10 cellular contexts compared by ENCODE assay signal in genomic region chr4:147786031-147786430, GRCh38. TPM values are rescaled to one million over a fixed set of nuclear protein-coding genes. Genes with fewer than 3 reads are reported as not detected.
DNase-seq lines count a peak whose midpoint lies in the region; ATAC-seq, FAIRE-seq and TF ChIP-seq lines count a peak whose summit lies in the region.
"Had no signal": no experiment of that assay in that cellular context is flagged by ENCODE, and none has a peak within 500 bp of the region (broad histone marks: within the 10 kb centered on the region; RNA-seq: fewer than 3 reads in every experiment).

No MANE protein-coding gene starts in this region.

- H3K27me3 Mint-ChIP-seq in T-helper 17 cell: no peaks in the 10 kb centered on the region
- no peaks in the 10 kb centered on the region for H3K27me3 Mint-ChIP-seq in T-helper 2 cell treated with Interferon-gamma antibody and Interleukin-4, amounts not matched to agents 5 μg/mL and 100 μg/mL, for 36 hours (ENCODE audit: low read depth)
- H3K27me3 Mint-ChIP-seq: activated B cell treated with CpG ODN at 0.5 μM for 24 hours had no signal

- H3K4me3 Mint-ChIP-seq in T-helper 17 cell: no peak overlapping the region
- H3K4me3 Mint-ChIP-seq in T-helper 2 cell treated with Interferon-gamma antibody and Interleukin-4, amounts not matched to agents 5 μg/mL and 100 μg/mL, for 36 hours: no peak overlapping the region
- H3K4me3 Mint-ChIP-seq: activated B cell treated with CpG ODN at 0.5 μM for 24 hours had no signal

- H3K4me1 ChIP-seq in BE2C: peaks cover 46% of the 10 kb centered on the region

- peak; percentile 66 for FAIRE-seq in D721Med (lab: Jason Lieb, UNC)

- peaks cover 30% of the 10 kb centered on the region for H3K4me1 Mint-ChIP-seq in T-helper 17 cell
- H3K4me1 Mint-ChIP-seq in T-helper 2 cell treated with Interferon-gamma antibody and Interleukin-4, amounts not matched to agents 5 μg/mL and 100 μg/mL, for 36 hours (ENCODE audit: low read depth): peaks cover 33% of the 10 kb centered on the region
- H3K4me1 Mint-ChIP-seq: activated B cell treated with CpG ODN at 0.5 μM for 24 hours had no signal

- no peaks in the 10 kb centered on the region for H3K27me3 ChIP-seq in BE2C

- TF ChIP-seq CTCF in D721Med (IDR thresholded peaks at IDR 0.05; ENCODE audit: insufficient read depth, missing control alignments): no peak
- no peak for TF ChIP-seq CTCF in BE2C (IDR thresholded peaks at IDR 0.05; ENCODE audit: low read depth, low read length)

- H3K9me3 Mint-ChIP-seq in T-helper 2 cell treated with Interferon-gamma antibody and Interleukin-4, amounts not matched to agents 5 μg/mL and 100 μg/mL, for 36 hours: no peaks in the 10 kb centered on the region
- H3K9me3 Mint-ChIP-seq: activated B cell treated with CpG ODN at 0.5 μM for 24 hours had no signal

- peak; percentile 74 for ATAC-seq in GM19397 (IDR thresholded peaks at IDR 0.05; ENCODE audit: unreplicated experiment)
- peak; percentile 79 for ATAC-seq in HG03097 (IDR thresholded peaks at IDR 0.05; ENCODE audit: low FRiP score, unreplicated experiment)
- ATAC-seq in T-helper 17 cell: no peak

- DNase-seq in D721Med (ENCODE audit: insufficient read length, low spot score) (no peak), T-helper 17 cell (no peak), BE2C (no peak), GDM1 (lab: John Stamatoyannopoulos, UW) (no peak), HUDEP-2 (lab: John Stamatoyannopoulos, UW; ENCODE audit: unreplicated experiment in 76 of 76) (no peak)
- no peak for DNase-seq in T-helper 2 cell treated with Interferon-gamma antibody and Interleukin-4, amounts not matched to agents 5 μg/mL and 100 μg/mL, for 36 hours (ENCODE audit: low spot score)
- DNase-seq: activated B cell treated with CpG ODN at 0.5 μM for 24 hours, IMR-90 had no signal

- H3K36me3 ChIP-seq in BE2C: no peaks in the 10 kb centered on the region

- no peak overlapping the region for H3K4me3 ChIP-seq in BE2C (ENCODE audit: low read depth, low read length)

- H3K36me3 Mint-ChIP-seq in T-helper 17 cell (ENCODE audit: low read depth): no peaks in the 10 kb centered on the region
- H3K36me3 Mint-ChIP-seq in T-helper 2 cell treated with Interferon-gamma antibody and Interleukin-4, amounts not matched to agents 5 μg/mL and 100 μg/mL, for 36 hours (ENCODE audit: low read depth): no peaks in the 10 kb centered on the region

- H3K27ac Mint-ChIP-seq in T-helper 17 cell: peak overlapping the region; percentile 62
- no peak overlapping the region for H3K27ac Mint-ChIP-seq in T-helper 2 cell treated with Interferon-gamma antibody and Interleukin-4, amounts not matched to agents 5 μg/mL and 100 μg/mL, for 36 hours
- H3K27ac Mint-ChIP-seq: activated B cell treated with CpG ODN at 0.5 μM for 24 hours had no signal

- no peaks in the 10 kb centered on the region for H3K9me3 ChIP-seq in T-helper 17 cell (ENCODE audit: control insufficient read depth, low read length, poor library complexity, severe bottlenecking)
- H3K9me3 ChIP-seq in BE2C: no peaks in the 10 kb centered on the region

RNA-seq across cellular contexts. Expression of gene ARHGAP10, which starts 54.1 kb away (rescaled TPM):
- total RNA-seq in T-helper 17 cell: 10 to 100 TPM; 14.6 to 23.3 TPM
- polyA plus RNA-seq in BE2C (2012; ENCODE audit: insufficient read depth, insufficient read length, low read depth): 4.3 TPM
